In the genomic region with DNA sequence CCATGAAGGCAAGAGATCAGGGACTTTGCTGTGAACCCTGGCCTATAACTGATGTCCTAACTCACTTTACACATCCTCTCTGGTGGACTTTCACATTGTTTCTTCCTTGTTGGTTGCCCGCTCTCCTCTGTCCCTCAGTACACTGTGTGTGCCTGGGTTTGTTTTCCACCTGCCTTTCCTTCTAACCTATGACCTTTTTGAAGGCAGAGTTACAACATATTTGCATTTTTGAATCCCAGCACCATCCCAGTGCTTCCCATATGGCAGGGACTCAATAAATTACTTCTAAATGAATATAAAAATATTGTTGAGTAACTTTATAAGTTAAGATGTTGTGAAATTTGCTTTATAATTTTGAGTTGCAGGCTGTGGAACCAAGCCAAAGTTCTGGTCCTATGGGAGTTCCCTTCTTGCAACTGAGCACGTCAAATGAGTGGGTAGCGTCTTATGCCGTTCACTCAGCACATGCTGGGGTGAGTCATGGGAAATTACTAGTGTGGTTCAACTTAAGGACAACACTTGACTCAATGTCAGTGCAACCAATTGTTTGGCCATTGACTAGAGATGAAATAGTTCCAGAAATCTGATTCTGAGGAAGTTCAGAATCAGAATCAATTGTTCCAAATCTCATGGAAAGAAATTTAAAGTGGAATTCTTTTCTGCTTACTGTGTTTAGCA, we compare ENCODE assay signal across 9 cellular contexts.
DNase-seq lines count a peak whose midpoint lies in the region; ATAC-seq and TF ChIP-seq lines count a peak whose summit lies in the region.
"Had no signal": no experiment of that assay in that cellular context is flagged by ENCODE, and none has a peak within 500 bp of the region (broad histone marks: within the 10 kb centered on the region; RNA-seq: fewer than 3 reads in every experiment).

No MANE protein-coding gene starts in this region.

- DNase-seq in foreskin melanocyte (peak; percentile 91), ureter (ENCODE audit: low spot score) (peak; percentile 49), HT-29 (ENCODE audit: low spot score) (no peak)
- no peak for DNase-seq in central memory CD4-positive, alpha-beta T cell
- DNase-seq: naive B cell had no signal

- ATAC-seq in GM18517 (IDR thresholded peaks at IDR 0.05; ENCODE audit: unreplicated experiment) (peak; percentile 75), HG02610 (IDR thresholded peaks at IDR 0.05; ENCODE audit: unreplicated experiment) (peak; percentile 98), GM21367 (IDR thresholded peaks at IDR 0.05; ENCODE audit: unreplicated experiment) (no peak)

TF ChIP-seq in PFSK-1, 5 proteins besides CTCF, POLR2A, EP300 and RAD21:
- TF ChIP-seq SIN3A (IDR thresholded peaks at IDR 0.05; ENCODE audit: borderline replicate concordance, insufficient read depth, low read length): 0 out of 2 replicates have a peak, but pooled peaks have one; percentile 49
- TF ChIP-seq FOXP2 (optimal IDR thresholded peaks at IDR 0.05; ENCODE audit: borderline replicate concordance, extremely low read depth, extremely low read length, insufficient read depth): no peak

Comparison
In these comparisons a context has a peak if more than half of its experiments do, and no peak if none do; other contexts are left out.
1. DNase-seq: peak in foreskin melanocyte (single experiment) and ureter (single experiment); none in HT-29 (single experiment) and central memory CD4-positive, alpha-beta T cell (single experiment).